8 cellular contexts compared by ENCODE assay signal in genomic region chr15:75686212-75686642, GRCh38. TPM values are rescaled to one million over a fixed set of nuclear protein-coding genes. Genes with fewer than 3 reads are reported as not detected.
DNase-seq lines count a peak whose midpoint lies in the region; ATAC-seq and TF ChIP-seq lines count a peak whose summit lies in the region.
"Not testable (repeated sequence)": the region's sequence is repeated elsewhere in the genome, so short reads cannot be mapped to it uniquely, and the experiment has no call there.

No MANE protein-coding gene starts in this region.

- H3K9me3 ChIP-seq in CD4-positive, alpha-beta memory T cell (ENCODE audit: control insufficient read depth in 1 of 2, low read length in 2 of 2); adrenal gland (replicated peaks in 1 of 3); neutrophil: not testable (repeated sequence)

- H3K27ac ChIP-seq in CD4-positive, alpha-beta memory T cell (ENCODE audit: low read depth, low read length); adrenal gland; neutrophil: not testable (repeated sequence)

- peak; percentile 95 for ATAC-seq in activated B cell treated with CpG ODN at 0.5 μM for 24 hours (ENCODE audit: low read depth)

- peak; percentile 70 to 76 (median 73) for DNase-seq in CD4-positive, alpha-beta memory T cell
- not testable (repeated sequence) for DNase-seq in HFF-Myc (ENCODE audit: extremely low read depth, low read depth)
- peak; percentile 29 for DNase-seq in NCI-H345 (lab: John Stamatoyannopoulos, UW)
- DNase-seq in activated B cell treated with CpG ODN at 0.5 μM for 24 hours: peak; percentile 77
- peak; percentile 73 to 92 (median 86) for DNase-seq in adrenal gland
- DNase-seq in glutamatergic neuron: peak; percentile 98
- DNase-seq in stimulated activated CD8-positive, alpha-beta memory T cell treated with anti-CD3 and anti-CD28 coated beads, Interleukin-4, amount 100 ng/mL, for 48 hours: peak; percentile 93

- H3K4me1 ChIP-seq in CD4-positive, alpha-beta memory T cell (ENCODE audit: insufficient read depth, low read length); adrenal gland (replicated peaks in 1 of 2); neutrophil (ENCODE audit: control insufficient read depth in 1 of 2, insufficient read depth in 1 of 2, low read depth in 1 of 2, low read length in 1 of 2): not testable (repeated sequence)

- WGBS in adrenal gland, 4 donors: 0 to 37% (median 30%) methylated on average over 3 to 14 of the region's 14 CpGs

- not testable (repeated sequence) for H3K27me3 ChIP-seq in CD4-positive, alpha-beta memory T cell (ENCODE audit: insufficient read depth, low read length); adrenal gland; neutrophil

- peak overlapping the region in 1 of 7 donors; percentile 17 for H3K27ac Mint-ChIP-seq in CD4-positive, alpha-beta memory T cell
- not testable (repeated sequence) for H3K27ac Mint-ChIP-seq in activated B cell treated with CpG ODN at 0.5 μM for 24 hours; glutamatergic neuron (ENCODE audit: unreplicated experiment)

- H3K4me3 Mint-ChIP-seq in CD4-positive, alpha-beta memory T cell; activated B cell treated with CpG ODN at 0.5 μM for 24 hours; glutamatergic neuron (ENCODE audit: unreplicated experiment): not testable (repeated sequence)

- not testable (repeated sequence) for H3K4me1 Mint-ChIP-seq in CD4-positive, alpha-beta memory T cell; activated B cell treated with CpG ODN at 0.5 μM for 24 hours; glutamatergic neuron (ENCODE audit: low read depth, unreplicated experiment)

- not testable (repeated sequence) for H3K4me3 ChIP-seq in CD4-positive, alpha-beta memory T cell (ENCODE audit: low read length in 2 of 2); HFF-Myc (replicated peaks; ENCODE audit: low read depth, low read length); adrenal gland; neutrophil (ENCODE audit: low read depth in 1 of 2, low read length in 1 of 2)

- not testable (repeated sequence) for H3K27me3 Mint-ChIP-seq in CD4-positive, alpha-beta memory T cell; activated B cell treated with CpG ODN at 0.5 μM for 24 hours; glutamatergic neuron (ENCODE audit: unreplicated experiment)

- H3K36me3 ChIP-seq in CD4-positive, alpha-beta memory T cell (ENCODE audit: insufficient read depth, low read length); adrenal gland (replicated peaks in 1 of 2); neutrophil: not testable (repeated sequence)

- TF ChIP-seq POLR2A in adrenal gland (IDR thresholded peaks at IDR 0.05): not testable (repeated sequence)

- intact Hi-C loops in CD4-positive, alpha-beta memory T cell (cut with micrococcal nuclease): not testable (repeated sequence)
- intact Hi-C loops in activated B cell treated with CpG ODN at 0.5 μM for 24 hours (cut with micrococcal nuclease): loop anchor here (1.0 to 10.0 kb wide), 3 partner anchors 47 to 281 kb away; no protein-coding TSS in a partner anchor
- intact Hi-C loops in adrenal gland (cut with DNase I): loop anchor here in 1 of 2 donors (10.0 kb wide), 1 partner anchor 119 kb away; no protein-coding TSS in a partner anchor

- H3K9me3 Mint-ChIP-seq in CD4-positive, alpha-beta memory T cell; activated B cell treated with CpG ODN at 0.5 μM for 24 hours; glutamatergic neuron (ENCODE audit: unreplicated experiment): not testable (repeated sequence)

- POLR2A ChIA-PET in CD4-positive, alpha-beta memory T cell (lab: Charles Lee; ENCODE audit: partially characterized antibody): interaction anchor here (1.0 to 2.0 kb wide), 3 partner anchors 46 to 318 kb away, joined by 3 to 7 read pairs (median 3); partner anchors contain the start of gene IMP3
- POLR2A ChIA-PET in activated B cell treated with CpG ODN at 0.5 μM for 24 hours (lab: Charles Lee): not testable (repeated sequence)

- CTCF ChIA-PET in CD4-positive, alpha-beta memory T cell (lab: Charles Lee; ENCODE audit: partially characterized antibody): interaction anchor here (0.6 to 2.0 kb wide), 5 partner anchors 10 to 453 kb away, joined by 3 to 7 read pairs (median 3); no protein-coding TSS in a partner anchor
- CTCF ChIA-PET in activated B cell treated with CpG ODN at 0.5 μM for 24 hours (lab: Charles Lee): interaction anchor here (0.6 to 1.4 kb wide), 11 partner anchors 8 to 319 kb away, joined by 3 to 6 read pairs (median 3); partner anchors contain the start of gene MAN2C1

- TF ChIP-seq CTCF in HFF-Myc (IDR thresholded peaks at IDR 0.05; ENCODE audit: low read depth, low read length, missing control alignments) (peak; percentile 55), activated B cell treated with CpG ODN at 0.5 μM for 24 hours (IDR thresholded peaks at IDR 0.05) (peak; percentile 23), adrenal gland (IDR thresholded peaks at IDR 0.05) (peak; percentile 65 to 88 (median 78)), glutamatergic neuron (IDR thresholded peaks at IDR 0.05; ENCODE audit: partially characterized antibody, unreplicated experiment) (peak; percentile 79), neutrophil (IDR thresholded peaks at IDR 0.05) (peak; percentile 56)

- not testable (repeated sequence) for H3K36me3 Mint-ChIP-seq in CD4-positive, alpha-beta memory T cell; activated B cell treated with CpG ODN at 0.5 μM for 24 hours (ENCODE audit: low read depth); glutamatergic neuron (ENCODE audit: unreplicated experiment)

RNA-seq across cellular contexts. Expression of gene CSPG4, which starts 26.4 kb away (rescaled TPM):
- total RNA-seq in CD4-positive, alpha-beta memory T cell: not detected
- polyA plus RNA-seq in CD4-positive, alpha-beta memory T cell: not detected
- total RNA-seq in activated B cell treated with CpG ODN at 0.5 μM for 24 hours (not detected in 2 replicates), adrenal gland (1 to 10 TPM; 1.3 to 6.3 (median 2.5) TPM), glutamatergic neuron (ENCODE audit: unreplicated experiment) (1.1 TPM)
- polyA plus RNA-seq in adrenal gland: 1 to 10 TPM in 2 of 3 donors, under 1 TPM in 1; 0.55 to 6.6 (median 4.3) TPM

RNA-seq across cellular contexts. Expression of gene SNX33, which starts 38.5 kb away (rescaled TPM):
- total RNA-seq in CD4-positive, alpha-beta memory T cell: 1 to 10 TPM; 3.5 to 3.8 TPM
- polyA plus RNA-seq in CD4-positive, alpha-beta memory T cell: 1 to 10 TPM in 1 of 2 donors, under 1 TPM in 1; 0.33 to 1.6 TPM
- total RNA-seq in activated B cell treated with CpG ODN at 0.5 μM for 24 hours (0.22 and 0.34 TPM in 2 replicates), adrenal gland (10 to 100 TPM; 15.3 to 41.4 (median 25.4) TPM), glutamatergic neuron (ENCODE audit: unreplicated experiment) (21.2 TPM)
- polyA plus RNA-seq in adrenal gland: 10 to 100 TPM; 12.1 to 18.3 (median 12.9) TPM

RNA-seq across cellular contexts. Expression of gene IMP3, which starts 46.2 kb away (rescaled TPM):
- 10 to 100 TPM; 85.5 to 96.9 TPM for total RNA-seq in CD4-positive, alpha-beta memory T cell
- polyA plus RNA-seq in CD4-positive, alpha-beta memory T cell: 100 to 1,000 TPM; 191 to 211 TPM
- 65.6 and 72.6 TPM in 2 replicates for total RNA-seq in activated B cell treated with CpG ODN at 0.5 μM for 24 hours
- total RNA-seq in adrenal gland: 100 to 1,000 TPM in 5 of 8 donors, 10 to 100 TPM in 3; 74.9 to 161 (median 138) TPM
- 10 to 100 TPM; 49.8 to 74.8 (median 64.0) TPM for polyA plus RNA-seq in adrenal gland
- 33.6 TPM for total RNA-seq in glutamatergic neuron (ENCODE audit: unreplicated experiment)

Comparison
In these comparisons a context has a peak if more than half of its experiments do, and no peak if none do; other contexts are left out.
1. CTCF ChIP-seq: peak in every context shown above with its lines; median percentile 79 in glutamatergic neuron; 78 in adrenal gland; 56 in neutrophil; 55 in HFF-Myc; 23 in activated B cell treated with CpG ODN at 0.5 μM for 24 hours.